6 cellular contexts compared by ENCODE assay signal in genomic region chr16:30076276-30076791, GRCh38.
A peak's percentile ranks its signal among the peaks of the same experiment; 100 is the strongest.
DNase-seq lines count a peak whose midpoint lies in the region; ATAC-seq lines count a peak whose summit lies in the region.

No MANE protein-coding gene starts in this region.

- H3K9me3 ChIP-seq in HAP-1 (no peaks in the 10 kb centered on the region), SK-N-MC (ENCODE audit: low read depth, low read length) (no peaks in the 10 kb centered on the region), iPS-18a (ENCODE audit: control insufficient read depth, low read depth, low read length) (no peaks in the 10 kb centered on the region)

- peaks cover 9% of the 10 kb centered on the region for H3K4me1 ChIP-seq in HAP-1
- no peaks in the 10 kb centered on the region for H3K4me1 ChIP-seq in iPS-18a (ENCODE audit: control insufficient read depth, low read depth, low read length)

- in situ Hi-C loops in HAP-1 (cut with MboI; ENCODE audit: low sequenced_read_pairs): loop anchor here (25.0 kb wide), 1 partner anchor 311 kb away; the partner anchor contains the start of genes SEPTIN1 and ZNF48

- H3K9ac ChIP-seq in SK-N-MC (ENCODE audit: insufficient read length): peak overlapping the region; percentile 91
- H3K9ac ChIP-seq in iPS-18a (ENCODE audit: low read length): peak overlapping the region; percentile 76

- H3K27ac ChIP-seq in SK-N-MC: no peak overlapping the region; the same call in none of the 2 replicates
- H3K27ac ChIP-seq in iPS-18a (ENCODE audit: low read length): no peak overlapping the region

- DNase-seq in HAP-1 (ENCODE audit: low spot score in 2 of 2): no peak
- no peak for DNase-seq in SK-N-MC (ENCODE audit: low read depth, low spot score)
- no peak for DNase-seq in stimulated activated naive CD4-positive, alpha-beta T cell treated with Interleukin-2 at 50 U/mL for 16 hours (lab: John Stamatoyannopoulos, UW)
- DNase-seq in NCI-H2107 treated with DMSO at 0.1 percent for 48 hours (lab: John Stamatoyannopoulos, UW; ENCODE audit: unreplicated experiment): no peak

- peaks cover 57% of the 10 kb centered on the region for H3K36me3 ChIP-seq in HAP-1 (replicated peaks)
- peaks cover 47% of the 10 kb centered on the region for H3K36me3 ChIP-seq in SK-N-MC (ENCODE audit: insufficient read depth, low read length)
- peaks cover 45% of the 10 kb centered on the region for H3K36me3 ChIP-seq in iPS-18a (ENCODE audit: control insufficient read depth, low read depth, low read length)

- H3K27me3 ChIP-seq in HAP-1 (ENCODE audit: low read depth) (no peaks in the 10 kb centered on the region), iPS-18a (ENCODE audit: control insufficient read depth, insufficient read depth, low read length) (no peaks in the 10 kb centered on the region)

- H3K4me3 ChIP-seq in HAP-1: peak overlapping the region; percentile 86
- peak overlapping the region; percentile 79 for H3K4me3 ChIP-seq in SK-N-MC
- H3K4me3 ChIP-seq in iPS-18a (ENCODE audit: low read length): peak overlapping the region; percentile 91

- ATAC-seq in HG03565 (IDR thresholded peaks at IDR 0.05; ENCODE audit: unreplicated experiment): no peak
